Comparison of ENCODE assay signal across 1 cellular context in the genomic region with DNA sequence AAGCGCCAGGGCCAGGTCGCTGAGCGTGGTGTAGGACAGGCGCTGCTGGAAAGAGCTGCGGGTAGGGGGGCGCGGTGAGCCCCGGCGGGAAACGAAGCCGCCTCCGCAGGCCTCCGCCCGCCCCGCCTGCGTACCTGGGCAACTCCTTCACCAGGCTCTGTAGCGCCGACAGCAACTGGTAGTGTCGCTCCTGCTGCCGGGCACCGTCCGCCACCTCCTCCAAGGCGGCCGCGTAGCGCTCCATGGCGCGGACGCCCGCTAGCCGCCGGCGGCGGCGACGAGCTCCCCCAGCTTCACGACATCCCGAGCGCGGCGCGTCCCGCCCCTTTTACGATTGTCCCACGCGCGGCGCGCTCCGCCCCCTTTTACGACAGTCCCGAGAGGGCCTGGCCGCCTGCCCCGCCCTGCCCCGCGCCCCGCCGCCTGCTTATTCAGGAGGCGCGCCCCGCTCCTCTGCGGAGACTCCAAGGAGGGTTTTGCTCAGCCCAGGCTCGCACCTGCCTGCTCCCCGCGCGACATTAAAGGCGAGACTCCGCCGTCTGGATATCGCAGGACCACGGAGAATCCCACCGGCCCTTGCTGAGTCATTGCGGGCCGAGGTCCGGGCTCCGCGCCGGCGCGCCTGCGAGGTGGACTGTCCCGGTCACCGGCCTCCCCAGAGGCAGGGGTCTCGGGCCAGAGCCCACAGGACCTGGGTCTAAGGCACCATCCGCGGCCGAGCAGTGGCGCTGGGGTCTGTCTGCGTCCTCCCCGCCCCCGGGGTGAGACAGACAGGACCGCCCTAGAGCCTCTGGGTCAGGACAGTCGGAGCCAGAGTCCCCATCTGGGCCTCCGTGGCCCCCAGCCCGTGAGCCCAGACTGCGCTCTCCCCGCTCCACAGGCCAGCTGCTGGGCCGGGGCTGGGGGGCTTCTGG.
TF ChIP-seq lines count a peak whose summit lies in the region.

A gene (minus strand): TSS at position 316 of the 914 bp plus-strand sequence. CDS start 72 bp downstream, at position 244.

TF ChIP-seq in HepG2, 621 proteins besides CTCF, POLR2A, EP300 and RAD21 (continued from another document and continues in another):
- TF ChIP-seq, protein P1, sequence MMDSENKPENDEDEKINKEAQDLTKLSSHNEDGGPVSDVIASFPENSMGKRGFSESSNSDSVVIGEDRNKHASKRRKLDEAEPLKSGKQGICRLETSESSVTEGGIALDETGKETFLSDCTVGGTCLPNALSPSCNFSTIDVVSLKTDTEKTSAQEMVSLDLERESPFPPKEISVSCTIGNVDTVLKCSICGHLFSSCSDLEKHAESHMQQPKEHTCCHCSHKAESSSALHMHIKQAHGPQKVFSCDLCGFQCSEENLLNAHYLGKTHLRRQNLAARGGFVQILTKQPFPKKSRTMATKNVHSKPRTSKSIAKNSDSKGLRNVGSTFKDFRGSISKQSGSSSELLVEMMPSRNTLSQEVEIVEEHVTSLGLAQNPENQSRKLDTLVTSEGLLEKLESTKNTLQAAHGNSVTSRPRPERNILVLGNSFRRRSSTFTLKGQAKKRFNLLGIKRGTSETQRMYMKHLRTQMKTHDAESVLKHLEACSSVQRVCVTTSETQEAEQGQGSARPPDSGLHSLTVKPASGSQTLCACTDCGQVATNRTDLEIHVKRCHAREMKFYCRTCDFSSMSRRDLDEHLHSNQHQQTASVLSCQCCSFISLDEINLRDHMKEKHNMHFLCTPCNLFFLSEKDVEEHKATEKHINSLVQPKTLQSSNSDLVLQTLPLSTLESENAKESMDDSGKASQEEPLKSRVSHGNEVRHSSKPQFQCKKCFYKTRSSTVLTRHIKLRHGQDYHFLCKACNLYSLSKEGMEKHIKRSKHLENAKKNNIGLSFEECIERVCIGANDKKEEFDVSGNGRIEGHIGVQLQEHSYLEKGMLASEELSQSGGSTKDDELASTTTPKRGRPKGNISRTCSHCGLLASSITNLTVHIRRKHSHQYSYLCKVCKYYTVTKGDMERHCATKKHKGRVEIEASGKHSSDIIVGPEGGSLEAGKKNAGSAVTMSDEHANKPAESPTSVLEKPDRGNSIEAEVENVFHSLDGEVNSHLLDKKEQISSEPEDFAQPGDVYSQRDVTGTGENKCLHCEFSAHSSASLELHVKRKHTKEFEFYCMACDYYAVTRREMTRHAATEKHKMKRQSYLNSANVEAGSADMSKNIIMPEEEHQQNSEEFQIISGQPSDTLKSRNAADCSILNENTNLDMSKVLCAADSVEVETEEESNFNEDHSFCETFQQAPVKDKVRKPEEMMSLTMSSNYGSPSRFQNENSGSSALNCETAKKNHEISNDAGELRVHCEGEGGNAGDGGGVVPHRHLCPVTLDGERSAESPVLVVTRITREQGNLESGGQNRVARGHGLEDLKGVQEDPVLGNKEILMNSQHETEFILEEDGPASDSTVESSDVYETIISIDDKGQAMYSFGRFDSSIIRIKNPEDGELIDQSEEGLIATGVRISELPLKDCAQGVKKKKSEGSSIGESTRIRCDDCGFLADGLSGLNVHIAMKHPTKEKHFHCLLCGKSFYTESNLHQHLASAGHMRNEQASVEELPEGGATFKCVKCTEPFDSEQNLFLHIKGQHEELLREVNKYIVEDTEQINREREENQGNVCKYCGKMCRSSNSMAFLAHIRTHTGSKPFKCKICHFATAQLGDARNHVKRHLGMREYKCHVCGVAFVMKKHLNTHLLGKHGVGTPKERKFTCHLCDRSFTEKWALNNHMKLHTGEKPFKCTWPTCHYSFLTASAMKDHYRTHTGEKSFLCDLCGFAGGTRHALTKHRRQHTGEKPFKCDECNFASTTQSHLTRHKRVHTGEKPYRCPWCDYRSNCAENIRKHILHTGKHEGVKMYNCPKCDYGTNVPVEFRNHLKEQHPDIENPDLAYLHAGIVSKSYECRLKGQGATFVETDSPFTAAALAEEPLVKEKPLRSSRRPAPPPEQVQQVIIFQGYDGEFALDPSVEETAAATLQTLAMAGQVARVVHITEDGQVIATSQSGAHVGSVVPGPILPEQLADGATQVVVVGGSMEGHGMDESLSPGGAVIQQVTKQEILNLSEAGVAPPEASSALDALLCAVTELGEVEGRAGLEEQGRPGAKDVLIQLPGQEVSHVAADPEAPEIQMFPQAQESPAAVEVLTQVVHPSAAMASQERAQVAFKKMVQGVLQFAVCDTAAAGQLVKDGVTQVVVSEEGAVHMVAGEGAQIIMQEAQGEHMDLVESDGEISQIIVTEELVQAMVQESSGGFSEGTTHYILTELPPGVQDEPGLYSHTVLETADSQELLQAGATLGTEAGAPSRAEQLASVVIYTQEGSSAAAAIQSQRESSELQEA (CRISPR knock-in tag; IDR thresholded peaks at IDR 0.05; ENCODE audit: not compliant biosample characterization) = no peak
- TF ChIP-seq ZNF260 (CRISPR knock-in tag; IDR thresholded peaks at IDR 0.05; ENCODE audit: borderline replicate concordance, low read depth) (no peak), SPEN (CRISPR knock-in tag; IDR thresholded peaks at IDR 0.05; ENCODE audit: low read depth) (peak; percentile 84), SMAD3 (CRISPR knock-in tag; IDR thresholded peaks at IDR 0.05) (no peak), RBFOX2 (IDR thresholded peaks at IDR 0.05; ENCODE audit: low read depth, low read length) (peak; percentile 77), ZEB1 (IDR thresholded peaks at IDR 0.05; ENCODE audit: insufficient replicate concordance, low read depth) (no peak), ZNF747 (CRISPR knock-in tag; IDR thresholded peaks at IDR 0.05; ENCODE audit: borderline replicate concordance) (no peak), SCMH1 (CRISPR knock-in tag; IDR thresholded peaks at IDR 0.05; ENCODE audit: borderline replicate concordance) (no peak), ZNF768 (CRISPR knock-in tag; IDR thresholded peaks at IDR 0.05) (no peak), ZNF33A (CRISPR knock-in tag; IDR thresholded peaks at IDR 0.05; ENCODE audit: borderline replicate concordance) (0 out of 2 replicates have a peak, but pooled peaks have one; percentile 66), ZNF331 (CRISPR knock-in tag; IDR thresholded peaks at IDR 0.05) (peak; percentile 12; the same call in 1 of the 2 replicates), CREM (IDR thresholded peaks at IDR 0.05) (no peak), CREM (CRISPR knock-in tag; IDR thresholded peaks at IDR 0.05) (no peak), JUN (CRISPR knock-in tag; IDR thresholded peaks at IDR 0.05) (no peak), GFI1 (CRISPR knock-in tag; IDR thresholded peaks at IDR 0.05; ENCODE audit: borderline replicate concordance) (0 out of 2 replicates have a peak, but pooled peaks have one; percentile 43), ZNF788 (CRISPR knock-in tag; IDR thresholded peaks at IDR 0.05; ENCODE audit: borderline replicate concordance) (peak; percentile 38; the same call in 1 of the 2 replicates), ZNF598 (CRISPR knock-in tag; IDR thresholded peaks at IDR 0.05; ENCODE audit: borderline replicate concordance) (no peak), IKZF4 (CRISPR knock-in tag; IDR thresholded peaks at IDR 0.05; ENCODE audit: borderline replicate concordance, low read depth, not compliant biosample characterization) (no peak), HNRNPH1 (optimal IDR thresholded peaks at IDR 0.05; ENCODE audit: low read depth, low read length) (no peak), POLR2G (IDR thresholded peaks at IDR 0.05; ENCODE audit: low read depth, low read length) (peak; percentile 80), TAF1 (CRISPR knock-in tag; IDR thresholded peaks at IDR 0.05) (peak; percentile 73)
- TF ChIP-seq, protein P2, sequence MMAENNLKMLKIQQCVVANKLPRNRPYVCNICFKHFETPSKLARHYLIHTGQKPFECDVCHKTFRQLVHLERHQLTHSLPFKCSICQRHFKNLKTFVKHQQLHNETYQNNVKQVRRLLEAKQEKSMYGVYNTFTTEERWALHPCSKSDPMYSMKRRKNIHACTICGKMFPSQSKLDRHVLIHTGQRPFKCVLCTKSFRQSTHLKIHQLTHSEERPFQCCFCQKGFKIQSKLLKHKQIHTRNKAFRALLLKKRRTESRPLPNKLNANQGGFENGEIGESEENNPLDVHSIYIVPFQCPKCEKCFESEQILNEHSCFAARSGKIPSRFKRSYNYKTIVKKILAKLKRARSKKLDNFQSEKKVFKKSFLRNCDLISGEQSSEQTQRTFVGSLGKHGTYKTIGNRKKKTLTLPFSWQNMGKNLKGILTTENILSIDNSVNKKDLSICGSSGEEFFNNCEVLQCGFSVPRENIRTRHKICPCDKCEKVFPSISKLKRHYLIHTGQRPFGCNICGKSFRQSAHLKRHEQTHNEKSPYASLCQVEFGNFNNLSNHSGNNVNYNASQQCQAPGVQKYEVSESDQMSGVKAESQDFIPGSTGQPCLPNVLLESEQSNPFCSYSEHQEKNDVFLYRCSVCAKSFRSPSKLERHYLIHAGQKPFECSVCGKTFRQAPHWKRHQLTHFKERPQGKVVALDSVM (CRISPR knock-in tag; IDR thresholded peaks at IDR 0.05) = no peak
- TF ChIP-seq, protein P3, sequence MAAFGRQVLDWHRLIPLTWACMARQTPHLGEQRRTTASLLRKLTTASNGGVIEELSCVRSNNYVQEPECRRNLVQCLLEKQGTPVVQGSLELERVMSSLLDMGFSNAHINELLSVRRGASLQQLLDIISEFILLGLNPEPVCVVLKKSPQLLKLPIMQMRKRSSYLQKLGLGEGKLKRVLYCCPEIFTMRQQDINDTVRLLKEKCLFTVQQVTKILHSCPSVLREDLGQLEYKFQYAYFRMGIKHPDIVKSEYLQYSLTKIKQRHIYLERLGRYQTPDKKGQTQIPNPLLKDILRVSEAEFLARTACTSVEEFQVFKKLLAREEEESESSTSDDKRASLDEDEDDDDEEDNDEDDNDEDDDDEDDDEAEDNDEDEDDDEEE (CRISPR knock-in tag; IDR thresholded peaks at IDR 0.05) = peak; percentile 68; the same call in 1 of the 2 replicates
- TF ChIP-seq, protein P4, sequence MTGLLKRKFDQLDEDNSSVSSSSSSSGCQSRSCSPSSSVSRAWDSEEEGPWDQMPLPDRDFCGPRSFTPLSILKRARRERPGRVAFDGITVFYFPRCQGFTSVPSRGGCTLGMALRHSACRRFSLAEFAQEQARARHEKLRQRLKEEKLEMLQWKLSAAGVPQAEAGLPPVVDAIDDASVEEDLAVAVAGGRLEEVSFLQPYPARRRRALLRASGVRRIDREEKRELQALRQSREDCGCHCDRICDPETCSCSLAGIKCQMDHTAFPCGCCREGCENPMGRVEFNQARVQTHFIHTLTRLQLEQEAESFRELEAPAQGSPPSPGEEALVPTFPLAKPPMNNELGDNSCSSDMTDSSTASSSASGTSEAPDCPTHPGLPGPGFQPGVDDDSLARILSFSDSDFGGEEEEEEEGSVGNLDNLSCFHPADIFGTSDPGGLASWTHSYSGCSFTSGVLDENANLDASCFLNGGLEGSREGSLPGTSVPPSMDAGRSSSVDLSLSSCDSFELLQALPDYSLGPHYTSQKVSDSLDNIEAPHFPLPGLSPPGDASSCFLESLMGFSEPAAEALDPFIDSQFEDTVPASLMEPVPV (CRISPR knock-in tag; IDR thresholded peaks at IDR 0.05) = peak; percentile 33; the same call in 1 of the 2 replicates
- TF ChIP-seq, protein P5, sequence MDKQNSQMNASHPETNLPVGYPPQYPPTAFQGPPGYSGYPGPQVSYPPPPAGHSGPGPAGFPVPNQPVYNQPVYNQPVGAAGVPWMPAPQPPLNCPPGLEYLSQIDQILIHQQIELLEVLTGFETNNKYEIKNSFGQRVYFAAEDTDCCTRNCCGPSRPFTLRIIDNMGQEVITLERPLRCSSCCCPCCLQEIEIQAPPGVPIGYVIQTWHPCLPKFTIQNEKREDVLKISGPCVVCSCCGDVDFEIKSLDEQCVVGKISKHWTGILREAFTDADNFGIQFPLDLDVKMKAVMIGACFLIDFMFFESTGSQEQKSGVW (CRISPR knock-in tag; IDR thresholded peaks at IDR 0.05; ENCODE audit: borderline replicate concordance) = no peak
- TF ChIP-seq, protein P6, sequence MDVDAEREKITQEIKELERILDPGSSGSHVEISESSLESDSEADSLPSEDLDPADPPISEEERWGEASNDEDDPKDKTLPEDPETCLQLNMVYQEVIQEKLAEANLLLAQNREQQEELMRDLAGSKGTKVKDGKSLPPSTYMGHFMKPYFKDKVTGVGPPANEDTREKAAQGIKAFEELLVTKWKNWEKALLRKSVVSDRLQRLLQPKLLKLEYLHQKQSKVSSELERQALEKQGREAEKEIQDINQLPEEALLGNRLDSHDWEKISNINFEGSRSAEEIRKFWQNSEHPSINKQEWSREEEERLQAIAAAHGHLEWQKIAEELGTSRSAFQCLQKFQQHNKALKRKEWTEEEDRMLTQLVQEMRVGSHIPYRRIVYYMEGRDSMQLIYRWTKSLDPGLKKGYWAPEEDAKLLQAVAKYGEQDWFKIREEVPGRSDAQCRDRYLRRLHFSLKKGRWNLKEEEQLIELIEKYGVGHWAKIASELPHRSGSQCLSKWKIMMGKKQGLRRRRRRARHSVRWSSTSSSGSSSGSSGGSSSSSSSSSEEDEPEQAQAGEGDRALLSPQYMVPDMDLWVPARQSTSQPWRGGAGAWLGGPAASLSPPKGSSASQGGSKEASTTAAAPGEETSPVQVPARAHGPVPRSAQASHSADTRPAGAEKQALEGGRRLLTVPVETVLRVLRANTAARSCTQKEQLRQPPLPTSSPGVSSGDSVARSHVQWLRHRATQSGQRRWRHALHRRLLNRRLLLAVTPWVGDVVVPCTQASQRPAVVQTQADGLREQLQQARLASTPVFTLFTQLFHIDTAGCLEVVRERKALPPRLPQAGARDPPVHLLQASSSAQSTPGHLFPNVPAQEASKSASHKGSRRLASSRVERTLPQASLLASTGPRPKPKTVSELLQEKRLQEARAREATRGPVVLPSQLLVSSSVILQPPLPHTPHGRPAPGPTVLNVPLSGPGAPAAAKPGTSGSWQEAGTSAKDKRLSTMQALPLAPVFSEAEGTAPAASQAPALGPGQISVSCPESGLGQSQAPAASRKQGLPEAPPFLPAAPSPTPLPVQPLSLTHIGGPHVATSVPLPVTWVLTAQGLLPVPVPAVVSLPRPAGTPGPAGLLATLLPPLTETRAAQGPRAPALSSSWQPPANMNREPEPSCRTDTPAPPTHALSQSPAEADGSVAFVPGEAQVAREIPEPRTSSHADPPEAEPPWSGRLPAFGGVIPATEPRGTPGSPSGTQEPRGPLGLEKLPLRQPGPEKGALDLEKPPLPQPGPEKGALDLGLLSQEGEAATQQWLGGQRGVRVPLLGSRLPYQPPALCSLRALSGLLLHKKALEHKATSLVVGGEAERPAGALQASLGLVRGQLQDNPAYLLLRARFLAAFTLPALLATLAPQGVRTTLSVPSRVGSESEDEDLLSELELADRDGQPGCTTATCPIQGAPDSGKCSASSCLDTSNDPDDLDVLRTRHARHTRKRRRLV (CRISPR knock-in tag; IDR thresholded peaks at IDR 0.05) = peak; percentile 52; the same call in 1 of the 2 replicates
- TF ChIP-seq, protein P7, sequence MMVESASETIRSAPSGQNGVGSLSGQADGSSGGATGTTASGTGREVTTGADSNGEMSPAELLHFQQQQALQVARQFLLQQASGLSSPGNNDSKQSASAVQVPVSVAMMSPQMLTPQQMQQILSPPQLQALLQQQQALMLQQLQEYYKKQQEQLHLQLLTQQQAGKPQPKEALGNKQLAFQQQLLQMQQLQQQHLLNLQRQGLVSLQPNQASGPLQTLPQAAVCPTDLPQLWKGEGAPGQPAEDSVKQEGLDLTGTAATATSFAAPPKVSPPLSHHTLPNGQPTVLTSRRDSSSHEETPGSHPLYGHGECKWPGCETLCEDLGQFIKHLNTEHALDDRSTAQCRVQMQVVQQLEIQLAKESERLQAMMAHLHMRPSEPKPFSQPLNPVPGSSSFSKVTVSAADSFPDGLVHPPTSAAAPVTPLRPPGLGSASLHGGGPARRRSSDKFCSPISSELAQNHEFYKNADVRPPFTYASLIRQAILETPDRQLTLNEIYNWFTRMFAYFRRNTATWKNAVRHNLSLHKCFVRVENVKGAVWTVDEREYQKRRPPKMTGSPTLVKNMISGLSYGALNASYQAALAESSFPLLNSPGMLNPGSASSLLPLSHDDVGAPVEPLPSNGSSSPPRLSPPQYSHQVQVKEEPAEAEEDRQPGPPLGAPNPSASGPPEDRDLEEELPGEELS (CRISPR knock-in tag; IDR thresholded peaks at IDR 0.05) = peak; percentile 35; the same call in 1 of the 2 replicates
